ENCODE assay signal across 1 cellular context in the genomic region with DNA sequence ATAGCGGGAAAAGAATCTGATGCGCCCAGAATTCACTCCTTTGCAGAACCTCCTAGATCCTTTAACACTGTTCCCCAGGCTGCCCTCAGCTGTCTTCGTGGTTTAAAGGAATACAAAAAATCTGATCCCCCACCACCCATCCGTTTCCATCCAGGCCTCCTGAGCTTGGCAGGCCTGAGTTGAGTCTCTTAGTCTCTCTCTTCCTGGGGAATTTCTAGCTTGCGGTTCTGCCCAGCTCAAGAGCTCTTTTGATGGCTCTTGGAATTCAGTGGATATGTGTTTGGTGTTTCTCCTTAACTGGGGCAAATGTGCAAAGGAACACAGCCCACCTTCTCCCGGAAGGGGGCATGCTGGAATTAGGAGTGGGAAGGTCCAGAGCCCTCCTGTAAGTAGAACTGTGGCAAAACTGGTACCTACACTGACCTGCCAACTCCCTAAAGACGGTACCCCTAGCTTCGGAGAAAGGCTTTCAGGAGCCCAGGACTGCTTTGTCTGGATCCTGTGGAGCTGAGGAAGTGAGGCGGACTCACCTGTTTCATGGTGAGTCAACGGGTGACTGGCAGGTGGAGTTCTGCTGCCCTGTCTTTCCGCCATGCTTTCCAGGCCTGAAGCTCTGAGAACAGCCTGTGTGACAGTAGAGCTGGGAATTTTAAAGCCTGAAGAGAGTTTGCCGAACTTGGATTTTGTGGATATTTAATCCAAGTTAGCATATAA.
TF ChIP-seq lines count a peak whose summit lies in the region.

No MANE protein-coding gene starts in this region.

TF ChIP-seq in H1, 55 proteins besides CTCF, POLR2A, EP300 and RAD21:
- TF ChIP-seq SUZ12 (IDR thresholded peaks at IDR 0.05; ENCODE audit: low read length) (peak; percentile 75; the same call in 1 of the 2 replicates), NRF1 (IDR thresholded peaks at IDR 0.05; ENCODE audit: low read depth, low read length) (no peak), EZH2 (IDR thresholded peaks at IDR 0.05; ENCODE audit: low read depth, low read length, severe bottlenecking) (peak; percentile 3), BRCA1 (IDR thresholded peaks at IDR 0.05; ENCODE audit: low read depth, low read length) (no peak), MAFK (IDR thresholded peaks at IDR 0.05; ENCODE audit: low read depth, low read length) (no peak)
